ENCODE assay signal across 8 cellular contexts in the genomic region with DNA sequence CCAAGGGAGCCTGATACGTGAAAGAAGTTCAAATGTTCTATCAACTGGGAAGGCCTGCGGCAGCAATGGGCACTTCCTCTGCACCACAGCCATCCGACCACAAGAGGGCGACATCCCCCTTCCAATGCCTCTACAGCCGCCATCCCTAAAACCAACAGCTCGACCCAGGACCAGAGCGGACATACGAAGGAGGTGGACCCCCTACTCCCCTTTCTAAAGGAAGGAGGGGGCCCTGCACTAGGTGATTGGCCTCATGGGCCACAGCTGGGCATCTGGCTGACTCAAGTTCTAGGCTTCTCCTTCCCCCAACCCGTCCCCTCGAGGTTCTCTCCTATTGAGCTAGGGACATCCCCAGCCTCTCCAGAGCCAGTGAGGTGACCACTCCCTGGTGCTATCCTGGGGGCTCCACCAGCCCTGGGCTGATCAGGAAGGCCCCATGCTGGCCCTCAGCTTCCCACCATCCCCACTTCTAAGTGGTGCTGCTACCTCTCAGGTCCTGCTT.
DNase-seq lines count a peak whose midpoint lies in the region; ATAC-seq, FAIRE-seq and TF ChIP-seq lines count a peak whose summit lies in the region.

No MANE protein-coding gene starts in this region.

- DNase-seq in AG10803 (ENCODE audit: low read depth) (peak; percentile 58), HuH-7 (ENCODE audit: low spot score) (peak; percentile 88), RPMI8226 (peak; percentile 49), frontal cortex (ENCODE audit: low spot score in 2 of 2) (peak; percentile 77 to 83), osteoblast (ENCODE audit: insufficient read length, low spot score, missing footprints) (peak; percentile 95), testis (peak; percentile 88)
- DNase-seq in activated T-helper 2 cell treated with anti-CD3 and anti-CD28 coated beads, Interferon-gamma antibody, Interleukin-2, Interleukin-4, amounts not matched to agents 10 μg/mL and 5 μg/mL and 100 μg/mL, durations not matched to agents 14 hours and 24 hours and 36 hours (ENCODE audit: low spot score) = peak; percentile 63

- 21 to 59% methylated on average over 2 to 10 of the region's 10 CpGs for WGBS in testis, 2 donors

- no peak for FAIRE-seq in frontal cortex (lab: Jason Lieb, UNC)

- no peak overlapping the region for H3K27ac Mint-ChIP-seq in activated T-helper 2 cell treated with anti-CD3 and anti-CD28 coated beads, Interferon-gamma antibody, Interleukin-2, Interleukin-4, amounts not matched to agents 10 μg/mL and 5 μg/mL and 100 μg/mL, durations not matched to agents 14 hours and 24 hours and 36 hours

- H3K27me3 ChIP-seq in osteoblast (ENCODE audit: insufficient read depth, low read length) (no peaks in the 10 kb centered on the region), testis (no peaks in the 10 kb centered on the region)

- TF ChIP-seq CTCF in AG10803 (conservative IDR thresholded peaks at IDR 0.05; ENCODE audit: low read length) (peak; percentile 93), osteoblast (IDR thresholded peaks at IDR 0.05; ENCODE audit: extremely low read depth, low read depth, low read length) (peak; percentile 95), testis (IDR thresholded peaks at IDR 0.05) (peak; percentile 88 to 95 (median 93))

- peaks cover 12% of the 10 kb centered on the region for H3K4me1 Mint-ChIP-seq in activated T-helper 2 cell treated with anti-CD3 and anti-CD28 coated beads, Interferon-gamma antibody, Interleukin-2, Interleukin-4, amounts not matched to agents 10 μg/mL and 5 μg/mL and 100 μg/mL, durations not matched to agents 14 hours and 24 hours and 36 hours (ENCODE audit: low read depth)

- ATAC-seq in GM18867 (IDR thresholded peaks at IDR 0.05; ENCODE audit: unreplicated experiment) = peak; percentile 72

- H3K4me1 ChIP-seq in osteoblast (ENCODE audit: insufficient read depth, low read length) = peaks cover 12% of the 10 kb centered on the region
- H3K4me1 ChIP-seq in testis = peaks cover 6% of the 10 kb centered on the region

- H3K36me3 Mint-ChIP-seq in activated T-helper 2 cell treated with anti-CD3 and anti-CD28 coated beads, Interferon-gamma antibody, Interleukin-2, Interleukin-4, amounts not matched to agents 10 μg/mL and 5 μg/mL and 100 μg/mL, durations not matched to agents 14 hours and 24 hours and 36 hours (ENCODE audit: low read depth) = no peaks in the 10 kb centered on the region

- peaks cover 9% of the 10 kb centered on the region for H3K27me3 Mint-ChIP-seq in activated T-helper 2 cell treated with anti-CD3 and anti-CD28 coated beads, Interferon-gamma antibody, Interleukin-2, Interleukin-4, amounts not matched to agents 10 μg/mL and 5 μg/mL and 100 μg/mL, durations not matched to agents 14 hours and 24 hours and 36 hours (ENCODE audit: low read depth)

- no peaks in the 10 kb centered on the region for H4K20me1 ChIP-seq in osteoblast (ENCODE audit: insufficient read depth, low read length)

- H3K27ac ChIP-seq in osteoblast (ENCODE audit: low read depth, low read length) (no peak overlapping the region), testis (no peak overlapping the region)

- intact Hi-C loops in activated T-helper 2 cell treated with anti-CD3 and anti-CD28 coated beads, Interferon-gamma antibody, Interleukin-2, Interleukin-4, amounts not matched to agents 10 μg/mL and 5 μg/mL and 100 μg/mL, durations not matched to agents 14 hours and 24 hours and 36 hours (cut with micrococcal nuclease) = loop anchor here (1.0 to 5.0 kb wide), 3 partner anchors 101 to 282 kb away; partner anchors contain the start of gene RUFY4
- intact Hi-C loops in testis (cut with DNase I; ENCODE audit: low total_unique reads) = no loop called here

- peak overlapping the region; percentile 85 for H2AFZ ChIP-seq in osteoblast (ENCODE audit: low read length)

- peaks cover 8% of the 10 kb centered on the region for H3K9me3 Mint-ChIP-seq in activated T-helper 2 cell treated with anti-CD3 and anti-CD28 coated beads, Interferon-gamma antibody, Interleukin-2, Interleukin-4, amounts not matched to agents 10 μg/mL and 5 μg/mL and 100 μg/mL, durations not matched to agents 14 hours and 24 hours and 36 hours

- H3K36me3 ChIP-seq in osteoblast (ENCODE audit: insufficient read depth, low read length) (no peaks in the 10 kb centered on the region), testis (ENCODE audit: low read depth, missing control alignments) (no peaks in the 10 kb centered on the region)

- peak overlapping the region; percentile 59 for H3K4me2 ChIP-seq in osteoblast (ENCODE audit: insufficient read depth, low read length)

- no peaks in the 10 kb centered on the region for H3K79me2 ChIP-seq in osteoblast (ENCODE audit: insufficient read depth, low read length)

- no peak for TF ChIP-seq POLR2A in testis (IDR thresholded peaks at IDR 0.05)

- H3K9me3 ChIP-seq in osteoblast (ENCODE audit: low read depth, low read length) (no peaks in the 10 kb centered on the region), testis (no peaks in the 10 kb centered on the region)

- H3K4me3 Mint-ChIP-seq in activated T-helper 2 cell treated with anti-CD3 and anti-CD28 coated beads, Interferon-gamma antibody, Interleukin-2, Interleukin-4, amounts not matched to agents 10 μg/mL and 5 μg/mL and 100 μg/mL, durations not matched to agents 14 hours and 24 hours and 36 hours (ENCODE audit: low read depth) = no peak overlapping the region

- H3K4me3 ChIP-seq in AG10803 (ENCODE audit: low read length) = no peak overlapping the region
- H3K4me3 ChIP-seq in osteoblast (ENCODE audit: insufficient read depth, low read length) = no peak overlapping the region
- H3K4me3 ChIP-seq in testis = no peak overlapping the region
